In genomic region chr15:74365619-74366445, GRCh38 we compare ENCODE assay signal across 1 cellular context.
A peak's percentile ranks its signal among the peaks of the same experiment; 100 is the strongest.
TF ChIP-seq lines count a peak whose summit lies in the region.

No MANE protein-coding gene starts in this region.

TF ChIP-seq in HepG2, 621 proteins besides CTCF, POLR2A, EP300 and RAD21 (continued from another document and continues in another):
- TF ChIP-seq TAF1 (CRISPR knock-in tag; IDR thresholded peaks at IDR 0.05) (peak; percentile 76), MYPOP (CRISPR knock-in tag; IDR thresholded peaks at IDR 0.05) (peak; percentile 99), KDM5B (CRISPR knock-in tag; IDR thresholded peaks at IDR 0.05; ENCODE audit: borderline replicate concordance) (peak; percentile 47; the same call in 1 of the 2 replicates), SKIL (CRISPR knock-in tag; IDR thresholded peaks at IDR 0.05; ENCODE audit: borderline replicate concordance) (no peak), SMAD1 (CRISPR knock-in tag; IDR thresholded peaks at IDR 0.05; ENCODE audit: borderline replicate concordance, low read depth) (0 out of 2 replicates have a peak, but pooled peaks have one; percentile 44), ARNT2 (CRISPR knock-in tag; IDR thresholded peaks at IDR 0.05; ENCODE audit: low read depth) (peak; percentile 28; the same call in 1 of the 2 replicates), BORCS8-MEF2B (CRISPR knock-in tag; IDR thresholded peaks at IDR 0.05) (peak; percentile 75), IRF9 (CRISPR knock-in tag; IDR thresholded peaks at IDR 0.05; ENCODE audit: borderline replicate concordance) (no peak), RFX1 (IDR thresholded peaks at IDR 0.05) (no peak), ZNF20 (CRISPR knock-in tag; IDR thresholded peaks at IDR 0.05) (no peak), BCL3 (CRISPR knock-in tag; IDR thresholded peaks at IDR 0.05) (peak; percentile 73; the same call in 1 of the 2 replicates), GMEB1 (CRISPR knock-in tag; IDR thresholded peaks at IDR 0.05; ENCODE audit: borderline replicate concordance) (peak; percentile 56; the same call in 1 of the 2 replicates), ZNF547 (CRISPR knock-in tag; IDR thresholded peaks at IDR 0.05) (peak; percentile 86), GZF1 (CRISPR knock-in tag; IDR thresholded peaks at IDR 0.05) (peak; percentile 76; the same call in 1 of the 2 replicates), SP1 (IDR thresholded peaks at IDR 0.05) (no peak), SP1 (CRISPR knock-in tag; IDR thresholded peaks at IDR 0.05) (no peak), SNAI1 (CRISPR knock-in tag; IDR thresholded peaks at IDR 0.05; ENCODE audit: borderline replicate concordance) (no peak), GMEB2 (CRISPR knock-in tag; IDR thresholded peaks at IDR 0.05; ENCODE audit: low read depth) (no peak), THAP9 (CRISPR knock-in tag; IDR thresholded peaks at IDR 0.05; ENCODE audit: borderline replicate concordance) (peak; percentile 56; the same call in 1 of the 2 replicates), HMG20B (CRISPR knock-in tag; conservative IDR thresholded peaks at IDR 0.05) (no peak), ZNF883 (CRISPR knock-in tag; IDR thresholded peaks at IDR 0.05; ENCODE audit: not compliant biosample characterization) (peak; percentile 84), MLLT10 (CRISPR knock-in tag; IDR thresholded peaks at IDR 0.05) (no peak), HHEX (CRISPR knock-in tag; IDR thresholded peaks at IDR 0.05) (no peak), ISL2 (CRISPR knock-in tag; IDR thresholded peaks at IDR 0.05) (peak; percentile 45), SNAPC5 (CRISPR knock-in tag; IDR thresholded peaks at IDR 0.05; ENCODE audit: borderline replicate concordance) (0 out of 2 replicates have a peak, but pooled peaks have one; percentile 34), XRCC5 (optimal IDR thresholded peaks at IDR 0.05; ENCODE audit: low read length) (peak; percentile 37), DZIP1 (CRISPR knock-in tag; IDR thresholded peaks at IDR 0.05) (0 out of 2 replicates have a peak, but pooled peaks have one; percentile 74), NFKB2 (CRISPR knock-in tag; IDR thresholded peaks at IDR 0.05; ENCODE audit: borderline replicate concordance) (0 out of 2 replicates have a peak, but pooled peaks have one; percentile 26), TMF1 (CRISPR knock-in tag; IDR thresholded peaks at IDR 0.05; ENCODE audit: low read depth) (peak; percentile 71; the same call in 1 of the 2 replicates), ARID2 (CRISPR knock-in tag; IDR thresholded peaks at IDR 0.05; ENCODE audit: borderline replicate concordance) (peak; percentile 96), POLR2G (IDR thresholded peaks at IDR 0.05; ENCODE audit: low read depth, low read length) (peak; percentile 68), TFDP2 (CRISPR knock-in tag; IDR thresholded peaks at IDR 0.05) (no peak; the same call in 1 of the 2 replicates), STAT5B (CRISPR knock-in tag; IDR thresholded peaks at IDR 0.05) (no peak), ZHX1 (CRISPR knock-in tag; IDR thresholded peaks at IDR 0.05; ENCODE audit: low read depth) (peak; percentile 64; the same call in 1 of the 2 replicates), ZNF18 (CRISPR knock-in tag; IDR thresholded peaks at IDR 0.05; ENCODE audit: insufficient replicate concordance) (peak; percentile 42), ZNF563 (CRISPR knock-in tag; IDR thresholded peaks at IDR 0.05) (0 out of 2 replicates have a peak, but pooled peaks have one; percentile 49)
